ENCODE assay signal across 8 cellular contexts in the genomic region with DNA sequence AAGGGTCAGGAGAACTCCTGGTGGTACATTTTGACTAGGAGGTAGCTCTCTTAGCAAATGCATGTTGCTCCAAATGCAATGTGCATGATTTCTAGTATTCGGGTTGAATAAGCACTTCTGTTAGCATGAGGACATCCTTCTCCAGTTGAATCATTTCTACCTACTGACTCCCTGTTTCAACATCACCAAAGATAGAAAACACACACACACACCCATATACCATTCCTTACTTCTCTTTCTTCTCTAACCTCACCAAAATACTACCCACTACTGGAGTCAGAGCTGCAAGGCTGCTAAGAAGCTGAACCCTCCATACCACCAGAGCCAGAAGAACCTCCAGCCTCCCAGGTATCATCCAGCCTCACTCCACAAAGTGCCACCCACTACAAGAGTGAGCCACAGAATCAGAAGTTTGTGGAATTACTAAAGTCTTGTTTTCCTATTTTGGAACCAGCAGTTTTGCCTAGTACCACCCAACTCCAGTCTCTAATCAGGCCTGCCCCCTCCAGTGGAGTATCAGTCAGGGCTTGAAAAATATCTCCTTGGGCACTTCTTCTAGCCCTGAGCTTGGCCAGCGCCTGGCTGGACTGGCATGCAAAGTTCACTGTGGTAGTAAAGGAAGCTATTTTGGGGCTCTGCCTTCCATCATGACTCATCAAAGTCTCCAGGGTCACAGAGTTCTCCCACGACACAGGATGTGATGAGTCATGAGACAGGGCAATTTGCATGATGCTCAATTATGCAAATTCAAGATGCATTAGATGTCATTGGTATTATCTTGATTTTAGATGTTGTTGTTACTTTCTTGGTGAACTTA.
DNase-seq lines count a peak whose midpoint lies in the region; ATAC-seq and TF ChIP-seq lines count a peak whose summit lies in the region.

No MANE protein-coding gene starts in this region.

- peak overlapping the region; percentile 3 for H3K27ac Mint-ChIP-seq in osteocyte (ENCODE audit: unreplicated experiment)

- H3K36me3 Mint-ChIP-seq in osteocyte (ENCODE audit: unreplicated experiment), result no peaks in the 10 kb centered on the region

- no peaks in the 10 kb centered on the region for H3K9me3 Mint-ChIP-seq in osteocyte (ENCODE audit: unreplicated experiment)

- TF ChIP-seq CTCF in osteocyte (IDR thresholded peaks at IDR 0.05), result no peak

- peaks cover 19% of the 10 kb centered on the region for H3K4me1 Mint-ChIP-seq in osteocyte (ENCODE audit: unreplicated experiment)

- no peaks in the 10 kb centered on the region for H3K27me3 Mint-ChIP-seq in osteocyte (ENCODE audit: unreplicated experiment)

- DNase-seq in AG20443 (ENCODE audit: low spot score) (peak; percentile 88), NOMO-1 treated with DMSO at 0.1 percent for 48 hours (lab: John Stamatoyannopoulos, UW; ENCODE audit: unreplicated experiment) (peak; percentile 92), dedifferentiated amniotic fluid mesenchymal stem cell (ENCODE audit: extremely low spot score) (peak; percentile 81), osteocyte (ENCODE audit: extremely low spot score, unreplicated experiment) (no peak), COLO668 (lab: John Stamatoyannopoulos, UW; ENCODE audit: unreplicated experiment) (no peak), NCI-H146 (lab: John Stamatoyannopoulos, UW) (no peak)

- no peak overlapping the region for H3K4me3 Mint-ChIP-seq in osteocyte (ENCODE audit: unreplicated experiment)

- ATAC-seq in GM18861 (IDR thresholded peaks at IDR 0.05; ENCODE audit: unreplicated experiment) (peak; percentile 93), HG02970 (IDR thresholded peaks at IDR 0.05; ENCODE audit: low FRiP score, unreplicated experiment) (peak; percentile 77)

Comparison
In these comparisons a context has a peak if more than half of its experiments do, and no peak if none do; other contexts are left out.
1. DNase-seq: peak in AG20443 (single experiment), NOMO-1 treated with DMSO at 0.1 percent for 48 hours (single experiment) and dedifferentiated amniotic fluid mesenchymal stem cell (single experiment); none in osteocyte (single experiment), COLO668 (single experiment) and NCI-H146 (single experiment).